ENCODE assay signal across 12 cellular contexts in the genomic region with DNA sequence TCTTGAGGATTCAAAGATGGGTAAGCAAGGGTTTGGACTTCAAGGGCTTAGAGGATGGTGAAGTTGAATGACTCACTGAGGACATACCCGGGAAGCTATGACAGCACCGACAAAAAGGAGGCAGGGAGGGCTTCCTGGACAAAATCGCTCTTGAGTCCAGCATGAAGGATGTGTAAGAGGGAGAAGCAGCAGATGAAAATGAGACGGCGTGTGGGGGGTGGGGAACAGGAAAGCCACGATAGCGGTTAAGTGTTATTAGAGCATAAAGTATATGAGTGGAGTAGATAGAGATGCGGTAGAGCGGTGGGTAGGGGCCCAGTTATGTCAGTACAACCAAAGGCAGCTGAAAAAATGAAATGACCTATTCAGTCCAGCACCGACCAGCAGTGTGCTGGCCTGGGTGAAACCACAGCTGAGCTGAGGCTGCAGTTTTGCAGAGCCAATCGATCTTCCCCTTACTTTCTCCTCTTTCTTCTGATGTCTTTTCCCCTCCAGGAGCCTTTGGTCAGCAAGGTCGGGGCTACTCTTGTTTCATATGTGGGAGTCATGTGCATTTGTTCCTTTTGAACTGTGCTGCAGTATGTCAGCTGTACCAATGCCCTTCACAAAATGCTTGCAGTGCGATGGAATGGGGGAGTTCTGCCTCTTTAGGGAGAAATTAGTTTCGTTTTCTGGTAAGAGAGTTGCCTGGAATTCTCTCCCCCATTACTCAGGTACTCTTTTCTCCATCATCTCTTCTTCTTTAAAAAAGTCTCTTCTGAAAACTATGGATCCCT. TPM values are rescaled to one million over a fixed set of nuclear protein-coding genes. Genes with fewer than 3 reads are reported as not detected.
DNase-seq lines count a peak whose midpoint lies in the region; ATAC-seq and TF ChIP-seq lines count a peak whose summit lies in the region.
"Had no signal": no experiment of that assay in that cellular context is flagged by ENCODE, and none has a peak within 500 bp of the region (broad histone marks: within the 10 kb centered on the region; RNA-seq: fewer than 3 reads in every experiment).

No MANE protein-coding gene starts in this region.

- no peak overlapping the region for H3K4me3 Mint-ChIP-seq in GM23338
- peak overlapping the region; percentile 30 for H3K4me3 Mint-ChIP-seq in activated T-helper 2 cell treated with anti-CD3 and anti-CD28 coated beads, Interferon-gamma antibody, Interleukin-2, Interleukin-4, amounts not matched to agents 10 μg/mL and 5 μg/mL and 100 μg/mL, durations not matched to agents 14 hours and 24 hours and 36 hours (ENCODE audit: low read depth)
- H3K4me3 Mint-ChIP-seq in naive B cell = peak overlapping the region; percentile 32 to 97 (median 92)

- TF ChIP-seq CTCF in GM23338 (conservative IDR thresholded peaks at IDR 0.05; ENCODE audit: low read depth in 2 of 2) = no peak

- no peaks in the 10 kb centered on the region for H4K20me1 ChIP-seq in GM23338 (replicated peaks; ENCODE audit: insufficient read depth)

- ATAC-seq in GM23338 (no peak), naive B cell (ENCODE audit: low read depth in 2 of 2) (no peak), HG03280 (IDR thresholded peaks at IDR 0.05; ENCODE audit: unreplicated experiment) (no peak), HG03432 (IDR thresholded peaks at IDR 0.05; ENCODE audit: unreplicated experiment) (no peak), HG03045 (IDR thresholded peaks at IDR 0.05; ENCODE audit: unreplicated experiment) (no peak)

- H3K27me3 ChIP-seq in GM23338 (ENCODE audit: insufficient read depth) = no peaks in the 10 kb centered on the region
- H3K27me3 ChIP-seq: dorsolateral prefrontal cortex had no signal

- H3K9me2 ChIP-seq in GM23338 (ENCODE audit: insufficient read depth) = no peaks in the 10 kb centered on the region

- peaks cover 14% of the 10 kb centered on the region for H3K27me3 Mint-ChIP-seq in GM23338 (ENCODE audit: insufficient read depth, low read depth, poor library complexity)
- H3K27me3 Mint-ChIP-seq in activated T-helper 2 cell treated with anti-CD3 and anti-CD28 coated beads, Interferon-gamma antibody, Interleukin-2, Interleukin-4, amounts not matched to agents 10 μg/mL and 5 μg/mL and 100 μg/mL, durations not matched to agents 14 hours and 24 hours and 36 hours (ENCODE audit: low read depth) = no peaks in the 10 kb centered on the region
- H3K27me3 Mint-ChIP-seq in naive B cell = peaks cover 0 to 9% (median 0%) of the 10 kb centered on the region in 3 donors

- H3K36me3 Mint-ChIP-seq in GM23338 (ENCODE audit: low read depth) = peaks cover 15% of the 10 kb centered on the region
- H3K36me3 Mint-ChIP-seq in activated T-helper 2 cell treated with anti-CD3 and anti-CD28 coated beads, Interferon-gamma antibody, Interleukin-2, Interleukin-4, amounts not matched to agents 10 μg/mL and 5 μg/mL and 100 μg/mL, durations not matched to agents 14 hours and 24 hours and 36 hours (ENCODE audit: low read depth) = peaks cover 25% of the 10 kb centered on the region
- H3K36me3 Mint-ChIP-seq in naive B cell = no peaks in the 10 kb centered on the region

- intact Hi-C loops in activated T-helper 2 cell treated with anti-CD3 and anti-CD28 coated beads, Interferon-gamma antibody, Interleukin-2, Interleukin-4, amounts not matched to agents 10 μg/mL and 5 μg/mL and 100 μg/mL, durations not matched to agents 14 hours and 24 hours and 36 hours (cut with micrococcal nuclease) = no loop called here

- peaks cover 25% of the 10 kb centered on the region for H3K4me1 Mint-ChIP-seq in GM23338
- peaks cover 41% of the 10 kb centered on the region for H3K4me1 Mint-ChIP-seq in activated T-helper 2 cell treated with anti-CD3 and anti-CD28 coated beads, Interferon-gamma antibody, Interleukin-2, Interleukin-4, amounts not matched to agents 10 μg/mL and 5 μg/mL and 100 μg/mL, durations not matched to agents 14 hours and 24 hours and 36 hours (ENCODE audit: low read depth)
- peaks cover 34 to 47% (median 35%) of the 10 kb centered on the region in 3 donors for H3K4me1 Mint-ChIP-seq in naive B cell

- H3K27ac Mint-ChIP-seq in GM23338 (no peak overlapping the region), naive B cell (peak overlapping the region in 5 of 6 donors; percentile 42 to 92 (median 56))
- peak overlapping the region; percentile 14 for H3K27ac Mint-ChIP-seq in activated T-helper 2 cell treated with anti-CD3 and anti-CD28 coated beads, Interferon-gamma antibody, Interleukin-2, Interleukin-4, amounts not matched to agents 10 μg/mL and 5 μg/mL and 100 μg/mL, durations not matched to agents 14 hours and 24 hours and 36 hours

- no peak overlapping the region for H3K4me3 ChIP-seq in GM23338

- no peak overlapping the region for H3K27ac ChIP-seq in GM23338 (ENCODE audit: low read depth)

- peaks cover 27% of the 10 kb centered on the region for H3K79me2 ChIP-seq in GM23338 (replicated peaks; ENCODE audit: insufficient read depth)

- H3K9me3 Mint-ChIP-seq in GM23338 (peaks cover 2% of the 10 kb centered on the region), naive B cell (no peaks in the 10 kb centered on the region)
- no peaks in the 10 kb centered on the region for H3K9me3 Mint-ChIP-seq in activated T-helper 2 cell treated with anti-CD3 and anti-CD28 coated beads, Interferon-gamma antibody, Interleukin-2, Interleukin-4, amounts not matched to agents 10 μg/mL and 5 μg/mL and 100 μg/mL, durations not matched to agents 14 hours and 24 hours and 36 hours

- DNase-seq in AG08395 (ENCODE audit: low spot score) = peak; percentile 5
- no peak for DNase-seq in GM23338 (ENCODE audit: low spot score)
- DNase-seq in activated T-helper 2 cell treated with anti-CD3 and anti-CD28 coated beads, Interferon-gamma antibody, Interleukin-2, Interleukin-4, amounts not matched to agents 10 μg/mL and 5 μg/mL and 100 μg/mL, durations not matched to agents 14 hours and 24 hours and 36 hours (ENCODE audit: low spot score) = no peak
- no peak for DNase-seq in naive B cell
- DNase-seq in activated CD4-positive, CD25-positive, alpha-beta regulatory T cell treated with anti-CD3 and anti-CD28 coated beads, Interleukin-2, amount 50 U/mL, for 72 hours = no peak
- DNase-seq: dorsolateral prefrontal cortex, H7, NCI-H1092, T1000 had no signal

- H3K36me3 ChIP-seq in GM23338 (ENCODE audit: insufficient read depth) = no peaks in the 10 kb centered on the region

- H3K4me1 ChIP-seq in GM23338 (ENCODE audit: insufficient read depth) = peaks cover 32% of the 10 kb centered on the region

- no peaks in the 10 kb centered on the region for H3F3A ChIP-seq in GM23338 (replicated peaks; ENCODE audit: low read depth)

- H2AFZ ChIP-seq in GM23338 = peak overlapping the region; percentile 9; the same call in 1 of the 2 replicates

- no peak overlapping the region for H3K4me2 ChIP-seq in GM23338

TF ChIP-seq in GM23338, 12 proteins besides CTCF, POLR2A, EP300 and RAD21 (continues in another document):
- no peak for TF ChIP-seq NANOG (IDR thresholded peaks at IDR 0.05; ENCODE audit: borderline replicate concordance)
- no peak for TF ChIP-seq ZNF114 (CRISPR knock-in tag; IDR thresholded peaks at IDR 0.05)
- TF ChIP-seq EZH2phosphoT487 (IDR thresholded peaks at IDR 0.05; ENCODE audit: unreplicated experiment) = no peak

RNA-seq across cellular contexts. Expression of a gene that starts 2.0 kb away (rescaled TPM):
- total RNA-seq in GM23338 (2014; rRNA removed; shearing (Covaris generic)) = 16.1 and 19.5 TPM in 2 replicates
- 20.3 and 25.1 TPM in 2 replicates for polyA plus RNA-seq in GM23338 (2016; fragmentation: Nextera tagmentation; extraction: Ambion mirVana)
- total RNA-seq in activated T-helper 2 cell treated with anti-CD3 and anti-CD28 coated beads, Interferon-gamma antibody, Interleukin-2, Interleukin-4, amounts not matched to agents 10 μg/mL and 5 μg/mL and 100 μg/mL, durations not matched to agents 14 hours and 24 hours and 36 hours = 19.0 and 19.4 TPM in 2 replicates
- 10 to 100 TPM in 2 of 6 donors, 1 to 10 TPM in 4; 5.2 to 15.2 (median 6.1) TPM for polyA plus RNA-seq in naive B cell (ENCODE audit: low read depth in 6 of 6)
